In the genomic region with DNA sequence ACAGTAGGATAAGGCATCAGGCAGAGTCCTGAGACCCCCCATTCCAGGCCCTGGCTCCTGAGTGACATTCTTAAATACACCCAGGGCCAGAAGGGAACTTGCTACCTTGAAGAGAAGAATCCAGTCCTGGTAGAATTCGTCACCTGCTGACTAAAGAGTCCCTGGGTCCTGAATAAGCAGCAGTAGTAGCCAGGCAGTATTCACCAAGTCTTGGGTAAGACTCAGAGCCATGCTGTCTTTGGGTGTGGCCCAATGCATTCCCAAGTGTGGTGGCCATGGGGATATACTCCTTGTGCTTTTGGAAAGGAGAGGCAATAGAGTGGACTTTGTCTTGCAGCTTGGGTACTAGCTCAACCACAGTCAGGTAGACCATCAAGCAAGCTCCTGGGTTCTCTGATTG, we compare ENCODE assay signal across 8 cellular contexts.
"Had no signal": no experiment of that assay in that cellular context is flagged by ENCODE, and none has a peak within 500 bp of the region (broad histone marks: within the 10 kb centered on the region; RNA-seq: fewer than 3 reads in every experiment).

No MANE protein-coding gene starts in this region.

- FAIRE-seq: K562 had no signal

- H3K27ac ChIP-seq: GM23248 had no signal

- H3K9me3 ChIP-seq: HAP-1 had no signal

- DNase-seq: GM23248, GOT3, H7, HFFc6, IMR-90 had no signal

- H3K4me1 ChIP-seq: HAP-1 had no signal

- ATAC-seq: HCT116, K562 had no signal

- H3K4me3 ChIP-seq: GM23248, HAP-1, K562 had no signal

- H3K36me3 ChIP-seq: HAP-1 had no signal

- H3K9ac ChIP-seq: GM23248 had no signal

- H2AFZ ChIP-seq: GM23248 had no signal
